ENCODE assay signal across 1 cellular context in the genomic region with DNA sequence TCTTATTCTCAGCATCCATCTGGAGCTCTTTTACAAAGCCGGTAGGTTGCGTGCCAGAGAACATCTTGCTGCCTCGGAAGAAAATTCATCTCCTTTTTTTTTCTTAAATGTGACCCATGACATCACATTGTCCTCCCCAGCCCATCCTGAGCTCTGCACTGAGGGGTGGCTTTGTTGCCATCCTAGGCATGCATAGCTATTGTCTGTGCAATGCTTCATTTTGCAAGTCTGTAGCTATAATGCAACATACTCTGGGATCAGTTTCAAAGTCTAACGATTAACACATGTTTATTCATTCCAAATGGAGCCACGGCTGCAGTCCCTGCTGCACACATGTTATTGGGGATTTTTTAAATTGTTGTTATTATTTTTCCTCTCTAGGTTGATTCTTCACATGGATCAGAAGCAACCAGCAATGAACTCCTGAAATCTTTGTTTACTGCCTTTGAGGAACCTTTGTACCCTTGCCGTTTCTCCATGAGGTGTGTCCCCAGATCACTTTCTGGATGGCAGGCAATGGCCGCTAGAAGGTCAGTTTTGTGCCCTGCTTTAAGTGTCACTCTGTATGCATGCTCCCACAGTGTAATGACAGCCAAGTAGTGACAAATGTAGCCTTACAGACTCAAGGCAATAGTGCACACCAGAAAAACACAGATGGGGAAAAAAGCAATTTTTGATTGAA.
A peak's percentile ranks its signal among the peaks of the same experiment; 100 is the strongest.
TF ChIP-seq lines count a peak whose summit lies in the region.

No MANE protein-coding gene starts in this region.

TF ChIP-seq in liver, 16 proteins besides CTCF, POLR2A, EP300 and RAD21 (continued from another document):
- TF ChIP-seq, protein P1, sequence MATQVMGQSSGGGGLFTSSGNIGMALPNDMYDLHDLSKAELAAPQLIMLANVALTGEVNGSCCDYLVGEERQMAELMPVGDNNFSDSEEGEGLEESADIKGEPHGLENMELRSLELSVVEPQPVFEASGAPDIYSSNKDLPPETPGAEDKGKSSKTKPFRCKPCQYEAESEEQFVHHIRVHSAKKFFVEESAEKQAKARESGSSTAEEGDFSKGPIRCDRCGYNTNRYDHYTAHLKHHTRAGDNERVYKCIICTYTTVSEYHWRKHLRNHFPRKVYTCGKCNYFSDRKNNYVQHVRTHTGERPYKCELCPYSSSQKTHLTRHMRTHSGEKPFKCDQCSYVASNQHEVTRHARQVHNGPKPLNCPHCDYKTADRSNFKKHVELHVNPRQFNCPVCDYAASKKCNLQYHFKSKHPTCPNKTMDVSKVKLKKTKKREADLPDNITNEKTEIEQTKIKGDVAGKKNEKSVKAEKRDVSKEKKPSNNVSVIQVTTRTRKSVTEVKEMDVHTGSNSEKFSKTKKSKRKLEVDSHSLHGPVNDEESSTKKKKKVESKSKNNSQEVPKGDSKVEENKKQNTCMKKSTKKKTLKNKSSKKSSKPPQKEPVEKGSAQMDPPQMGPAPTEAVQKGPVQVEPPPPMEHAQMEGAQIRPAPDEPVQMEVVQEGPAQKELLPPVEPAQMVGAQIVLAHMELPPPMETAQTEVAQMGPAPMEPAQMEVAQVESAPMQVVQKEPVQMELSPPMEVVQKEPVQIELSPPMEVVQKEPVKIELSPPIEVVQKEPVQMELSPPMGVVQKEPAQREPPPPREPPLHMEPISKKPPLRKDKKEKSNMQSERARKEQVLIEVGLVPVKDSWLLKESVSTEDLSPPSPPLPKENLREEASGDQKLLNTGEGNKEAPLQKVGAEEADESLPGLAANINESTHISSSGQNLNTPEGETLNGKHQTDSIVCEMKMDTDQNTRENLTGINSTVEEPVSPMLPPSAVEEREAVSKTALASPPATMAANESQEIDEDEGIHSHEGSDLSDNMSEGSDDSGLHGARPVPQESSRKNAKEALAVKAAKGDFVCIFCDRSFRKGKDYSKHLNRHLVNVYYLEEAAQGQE (IDR thresholded peaks at IDR 0.05), result peak; percentile 20
- TF ChIP-seq TAF1 (conservative IDR thresholded peaks at IDR 0.05) (no peak), NR2F2 (IDR thresholded peaks at IDR 0.05) (peak; percentile 16), FOXA2 (IDR thresholded peaks at IDR 0.05) (no peak)
- TF ChIP-seq, protein P2, sequence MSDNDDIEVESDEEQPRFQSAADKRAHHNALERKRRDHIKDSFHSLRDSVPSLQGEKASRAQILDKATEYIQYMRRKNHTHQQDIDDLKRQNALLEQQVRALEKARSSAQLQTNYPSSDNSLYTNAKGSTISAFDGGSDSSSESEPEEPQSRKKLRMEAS (IDR thresholded peaks at IDR 0.05), result peak; percentile 58
- TF ChIP-seq, protein P3, sequence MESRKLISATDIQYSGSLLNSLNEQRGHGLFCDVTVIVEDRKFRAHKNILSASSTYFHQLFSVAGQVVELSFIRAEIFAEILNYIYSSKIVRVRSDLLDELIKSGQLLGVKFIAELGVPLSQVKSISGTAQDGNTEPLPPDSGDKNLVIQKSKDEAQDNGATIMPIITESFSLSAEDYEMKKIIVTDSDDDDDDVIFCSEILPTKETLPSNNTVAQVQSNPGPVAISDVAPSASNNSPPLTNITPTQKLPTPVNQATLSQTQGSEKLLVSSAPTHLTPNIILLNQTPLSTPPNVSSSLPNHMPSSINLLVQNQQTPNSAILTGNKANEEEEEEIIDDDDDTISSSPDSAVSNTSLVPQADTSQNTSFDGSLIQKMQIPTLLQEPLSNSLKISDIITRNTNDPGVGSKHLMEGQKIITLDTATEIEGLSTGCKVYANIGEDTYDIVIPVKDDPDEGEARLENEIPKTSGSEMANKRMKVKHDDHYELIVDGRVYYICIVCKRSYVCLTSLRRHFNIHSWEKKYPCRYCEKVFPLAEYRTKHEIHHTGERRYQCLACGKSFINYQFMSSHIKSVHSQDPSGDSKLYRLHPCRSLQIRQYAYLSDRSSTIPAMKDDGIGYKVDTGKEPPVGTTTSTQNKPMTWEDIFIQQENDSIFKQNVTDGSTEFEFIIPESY (IDR thresholded peaks at IDR 0.05), result no peak
